Comparison of ENCODE assay signal across 1 cellular context in the genomic region with DNA sequence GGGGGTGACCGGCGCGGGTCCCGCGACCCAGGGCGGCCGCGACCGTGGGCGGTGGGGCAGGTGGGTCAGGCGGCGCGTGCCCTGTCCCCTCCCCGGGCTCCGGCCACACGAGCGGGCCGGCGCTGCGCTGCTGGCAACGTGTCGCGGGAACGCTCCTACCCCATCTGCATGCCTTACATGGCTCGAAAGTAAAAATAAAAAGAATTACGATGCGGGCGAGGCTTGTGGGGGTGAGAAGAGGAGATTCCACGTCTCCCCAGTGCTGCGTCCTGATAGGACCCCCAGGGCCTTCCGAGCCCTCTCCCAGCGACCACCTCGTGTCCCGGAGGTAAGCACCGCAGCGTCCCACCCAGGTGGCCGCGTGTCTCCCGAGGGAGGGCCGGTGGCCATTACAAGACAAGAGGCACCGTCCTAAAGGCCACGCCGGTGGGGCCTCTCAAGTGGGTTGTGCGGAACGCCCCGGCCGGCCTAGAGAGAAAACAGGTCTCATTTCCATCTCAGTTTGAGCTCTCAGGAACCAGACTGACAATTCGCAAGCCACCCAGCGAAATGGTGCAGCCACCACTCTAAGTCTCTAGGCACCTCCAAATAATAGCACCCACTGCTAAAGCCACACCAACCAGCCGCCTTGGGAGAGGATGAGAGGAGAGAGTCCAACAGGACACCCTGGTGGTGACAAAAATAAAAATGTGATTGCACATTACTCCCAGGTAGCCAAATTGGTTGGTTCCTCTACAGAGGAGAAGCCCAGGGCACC.
TF ChIP-seq lines count a peak whose summit lies in the region.

No MANE protein-coding gene starts in this region.

TF ChIP-seq in SK-N-SH treated with all-trans-retinoic acid at 6 μM for 48 hours, 23 proteins besides CTCF, POLR2A, EP300 and RAD21 (continued from another document):
- TF ChIP-seq, protein P1, sequence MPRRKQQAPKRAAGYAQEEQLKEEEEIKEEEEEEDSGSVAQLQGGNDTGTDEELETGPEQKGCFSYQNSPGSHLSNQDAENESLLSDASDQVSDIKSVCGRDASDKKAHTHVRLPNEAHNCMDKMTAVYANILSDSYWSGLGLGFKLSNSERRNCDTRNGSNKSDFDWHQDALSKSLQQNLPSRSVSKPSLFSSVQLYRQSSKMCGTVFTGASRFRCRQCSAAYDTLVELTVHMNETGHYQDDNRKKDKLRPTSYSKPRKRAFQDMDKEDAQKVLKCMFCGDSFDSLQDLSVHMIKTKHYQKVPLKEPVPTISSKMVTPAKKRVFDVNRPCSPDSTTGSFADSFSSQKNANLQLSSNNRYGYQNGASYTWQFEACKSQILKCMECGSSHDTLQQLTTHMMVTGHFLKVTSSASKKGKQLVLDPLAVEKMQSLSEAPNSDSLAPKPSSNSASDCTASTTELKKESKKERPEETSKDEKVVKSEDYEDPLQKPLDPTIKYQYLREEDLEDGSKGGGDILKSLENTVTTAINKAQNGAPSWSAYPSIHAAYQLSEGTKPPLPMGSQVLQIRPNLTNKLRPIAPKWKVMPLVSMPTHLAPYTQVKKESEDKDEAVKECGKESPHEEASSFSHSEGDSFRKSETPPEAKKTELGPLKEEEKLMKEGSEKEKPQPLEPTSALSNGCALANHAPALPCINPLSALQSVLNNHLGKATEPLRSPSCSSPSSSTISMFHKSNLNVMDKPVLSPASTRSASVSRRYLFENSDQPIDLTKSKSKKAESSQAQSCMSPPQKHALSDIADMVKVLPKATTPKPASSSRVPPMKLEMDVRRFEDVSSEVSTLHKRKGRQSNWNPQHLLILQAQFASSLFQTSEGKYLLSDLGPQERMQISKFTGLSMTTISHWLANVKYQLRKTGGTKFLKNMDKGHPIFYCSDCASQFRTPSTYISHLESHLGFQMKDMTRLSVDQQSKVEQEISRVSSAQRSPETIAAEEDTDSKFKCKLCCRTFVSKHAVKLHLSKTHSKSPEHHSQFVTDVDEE (CRISPR knock-in tag; IDR thresholded peaks at IDR 0.05) = no peak
- TF ChIP-seq TCF4 (CRISPR knock-in tag; IDR thresholded peaks at IDR 0.05; ENCODE audit: borderline replicate concordance) = no peak
- TF ChIP-seq ZC3H10 (CRISPR knock-in tag; IDR thresholded peaks at IDR 0.05) = no peak
- no peak for TF ChIP-seq ZFP30 (CRISPR knock-in tag; IDR thresholded peaks at IDR 0.05)
- TF ChIP-seq, protein P2, sequence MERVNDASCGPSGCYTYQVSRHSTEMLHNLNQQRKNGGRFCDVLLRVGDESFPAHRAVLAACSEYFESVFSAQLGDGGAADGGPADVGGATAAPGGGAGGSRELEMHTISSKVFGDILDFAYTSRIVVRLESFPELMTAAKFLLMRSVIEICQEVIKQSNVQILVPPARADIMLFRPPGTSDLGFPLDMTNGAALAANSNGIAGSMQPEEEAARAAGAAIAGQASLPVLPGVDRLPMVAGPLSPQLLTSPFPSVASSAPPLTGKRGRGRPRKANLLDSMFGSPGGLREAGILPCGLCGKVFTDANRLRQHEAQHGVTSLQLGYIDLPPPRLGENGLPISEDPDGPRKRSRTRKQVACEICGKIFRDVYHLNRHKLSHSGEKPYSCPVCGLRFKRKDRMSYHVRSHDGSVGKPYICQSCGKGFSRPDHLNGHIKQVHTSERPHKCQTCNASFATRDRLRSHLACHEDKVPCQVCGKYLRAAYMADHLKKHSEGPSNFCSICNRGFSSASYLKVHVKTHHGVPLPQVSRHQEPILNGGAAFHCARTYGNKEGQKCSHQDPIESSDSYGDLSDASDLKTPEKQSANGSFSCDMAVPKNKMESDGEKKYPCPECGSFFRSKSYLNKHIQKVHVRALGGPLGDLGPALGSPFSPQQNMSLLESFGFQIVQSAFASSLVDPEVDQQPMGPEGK (CRISPR knock-in tag; IDR thresholded peaks at IDR 0.05; ENCODE audit: borderline replicate concordance) = no peak
- no peak for TF ChIP-seq OSR1 (CRISPR knock-in tag; IDR thresholded peaks at IDR 0.05)
- no peak for TF ChIP-seq GLIS3 (CRISPR knock-in tag; IDR thresholded peaks at IDR 0.05)
